ENCODE assay signal across 1 cellular context in the genomic region with DNA sequence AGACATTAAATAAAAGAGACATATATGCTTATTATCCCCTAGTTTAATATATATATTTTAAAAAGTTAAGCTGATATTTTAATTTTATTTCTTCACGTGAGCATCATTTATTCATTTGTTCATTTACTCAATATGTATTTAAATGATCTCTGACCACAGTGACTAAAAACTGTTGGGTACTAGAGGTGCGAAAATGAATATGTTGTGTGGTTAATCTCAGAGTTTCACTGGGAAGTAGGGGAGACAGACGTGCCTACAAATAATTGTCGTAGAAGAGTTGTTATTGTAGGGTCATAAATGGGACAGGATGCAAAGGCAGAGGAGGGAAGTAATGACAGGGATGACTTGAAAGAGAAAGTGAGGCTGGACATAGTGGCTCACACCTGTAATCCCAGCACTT.
A peak's percentile ranks its signal among the peaks of the same experiment; 100 is the strongest.
TF ChIP-seq lines count a peak whose summit lies in the region.

No MANE protein-coding gene starts in this region.

TF ChIP-seq in GM12878, 131 proteins besides CTCF, POLR2A, EP300 and RAD21 (continued from another document and continues in another):
- TF ChIP-seq RELB (IDR thresholded peaks at IDR 0.05; ENCODE audit: low read depth) (no peak), KDM1A (IDR thresholded peaks at IDR 0.05; ENCODE audit: borderline replicate concordance) (no peak), ESRRA (IDR thresholded peaks at IDR 0.05; ENCODE audit: low read length) (no peak), NR2C1 (IDR thresholded peaks at IDR 0.05) (no peak), ZNF622 (IDR thresholded peaks at IDR 0.05) (no peak), TCF12 (IDR thresholded peaks at IDR 0.05; ENCODE audit: low read depth, low read length) (no peak), RUNX3 (IDR thresholded peaks at IDR 0.05; ENCODE audit: low read length) (peak; percentile 97), NKRF (conservative IDR thresholded peaks at IDR 0.05) (no peak), SUPT20H (IDR thresholded peaks at IDR 0.05; ENCODE audit: borderline replicate concordance, control insufficient read depth, low read depth, low read length) (no peak), GABPA (IDR thresholded peaks at IDR 0.05; ENCODE audit: low read depth) (no peak), GATAD2B (conservative IDR thresholded peaks at IDR 0.05; ENCODE audit: low read depth) (no peak), NBN (IDR thresholded peaks at IDR 0.05) (no peak), IKZF1 (conservative IDR thresholded peaks at IDR 0.05) (0 out of 2 replicates have a peak, but pooled peaks have one; percentile 21), HDGF (IDR thresholded peaks at IDR 0.05) (no peak), FOXM1 (IDR thresholded peaks at IDR 0.05; ENCODE audit: low read depth, low read length) (0 out of 2 replicates have a peak, but pooled peaks have one; percentile 30), PAX5 (IDR thresholded peaks at IDR 0.05; ENCODE audit: borderline replicate concordance, low read depth, low read length) (peak; percentile 57; the same call in 1 of the 2 replicates), YBX1 (IDR thresholded peaks at IDR 0.05) (no peak), EZH2 (IDR thresholded peaks at IDR 0.05; ENCODE audit: borderline replicate concordance, control insufficient read depth, low read depth, low read length) (no peak), POU2F2 (IDR thresholded peaks at IDR 0.05; ENCODE audit: borderline replicate concordance, low read depth, low read length) (peak; percentile 72; the same call in 1 of the 3 replicates), CREM (IDR thresholded peaks at IDR 0.05; ENCODE audit: low read depth) (no peak; the same call in 1 of the 2 replicates), PKNOX1 (IDR thresholded peaks at IDR 0.05) (no peak; the same call in 1 of the 2 replicates), ATF2 (IDR thresholded peaks at IDR 0.05; ENCODE audit: low read length) (peak; percentile 43; the same call in 1 of the 2 replicates), ZNF24 (IDR thresholded peaks at IDR 0.05) (peak; percentile 93), PRDM15 (CRISPR knock-in tag; IDR thresholded peaks at IDR 0.05) (no peak), ZBED1 (IDR thresholded peaks at IDR 0.05; ENCODE audit: borderline replicate concordance) (no peak), MXI1 (IDR thresholded peaks at IDR 0.05; ENCODE audit: low read depth, low read length) (no peak), MAX (IDR thresholded peaks at IDR 0.05; ENCODE audit: low read depth, low read length) (no peak), SMC3 (IDR thresholded peaks at IDR 0.05; ENCODE audit: borderline replicate concordance, low read length) (no peak), CEBPB (IDR thresholded peaks at IDR 0.05; ENCODE audit: borderline replicate concordance in 1 of 2, low read depth in 2 of 2, low read length in 2 of 2) (no peak), RAD51 (IDR thresholded peaks at IDR 0.05) (no peak), MEF2A (IDR thresholded peaks at IDR 0.05; ENCODE audit: insufficient read depth, low read depth, low read length) (peak; percentile 53; the same call in 1 of the 2 replicates), BACH1 (IDR thresholded peaks at IDR 0.05; ENCODE audit: borderline replicate concordance) (no peak), MEF2B (IDR thresholded peaks at IDR 0.05; ENCODE audit: partially characterized antibody, poor library complexity, severe bottlenecking) (peak; percentile 34), TCF3 (IDR thresholded peaks at IDR 0.05; ENCODE audit: borderline replicate concordance, insufficient read depth, low read depth, low read length) (no peak), SREBF2 (IDR thresholded peaks at IDR 0.05; ENCODE audit: low read length) (no peak), KAT2A (conservative IDR thresholded peaks at IDR 0.05; ENCODE audit: control insufficient read depth, low read depth, low read length) (no peak), ZSCAN29 (IDR thresholded peaks at IDR 0.05) (no peak), NR2C2 (IDR thresholded peaks at IDR 0.05; ENCODE audit: borderline replicate concordance, control insufficient read depth, insufficient read length, low read depth) (no peak), PBX3 (IDR thresholded peaks at IDR 0.05; ENCODE audit: insufficient replicate concordance, low read depth, low read length) (no peak)
- TF ChIP-seq, protein P1, sequence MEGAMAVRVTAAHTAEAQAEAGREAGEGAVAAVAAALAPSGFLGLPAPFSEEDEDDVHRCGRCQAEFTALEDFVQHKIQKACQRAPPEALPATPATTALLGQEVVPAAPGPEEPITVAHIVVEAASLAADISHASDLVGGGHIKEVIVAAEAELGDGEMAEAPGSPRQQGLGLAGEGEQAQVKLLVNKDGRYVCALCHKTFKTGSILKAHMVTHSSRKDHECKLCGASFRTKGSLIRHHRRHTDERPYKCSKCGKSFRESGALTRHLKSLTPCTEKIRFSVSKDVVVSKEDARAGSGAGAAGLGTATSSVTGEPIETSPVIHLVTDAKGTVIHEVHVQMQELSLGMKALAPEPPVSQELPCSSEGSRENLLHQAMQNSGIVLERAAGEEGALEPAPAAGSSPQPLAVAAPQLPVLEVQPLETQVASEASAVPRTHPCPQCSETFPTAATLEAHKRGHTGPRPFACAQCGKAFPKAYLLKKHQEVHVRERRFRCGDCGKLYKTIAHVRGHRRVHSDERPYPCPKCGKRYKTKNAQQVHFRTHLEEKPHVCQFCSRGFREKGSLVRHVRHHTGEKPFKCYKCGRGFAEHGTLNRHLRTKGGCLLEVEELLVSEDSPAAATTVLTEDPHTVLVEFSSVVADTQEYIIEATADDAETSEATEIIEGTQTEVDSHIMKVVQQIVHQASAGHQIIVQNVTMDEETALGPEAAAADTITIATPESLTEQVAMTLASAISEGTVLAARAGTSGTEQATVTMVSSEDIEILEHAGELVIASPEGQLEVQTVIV (IDR thresholded peaks at IDR 0.05; ENCODE audit: borderline replicate concordance, partially characterized antibody): no peak
- TF ChIP-seq, protein P2, sequence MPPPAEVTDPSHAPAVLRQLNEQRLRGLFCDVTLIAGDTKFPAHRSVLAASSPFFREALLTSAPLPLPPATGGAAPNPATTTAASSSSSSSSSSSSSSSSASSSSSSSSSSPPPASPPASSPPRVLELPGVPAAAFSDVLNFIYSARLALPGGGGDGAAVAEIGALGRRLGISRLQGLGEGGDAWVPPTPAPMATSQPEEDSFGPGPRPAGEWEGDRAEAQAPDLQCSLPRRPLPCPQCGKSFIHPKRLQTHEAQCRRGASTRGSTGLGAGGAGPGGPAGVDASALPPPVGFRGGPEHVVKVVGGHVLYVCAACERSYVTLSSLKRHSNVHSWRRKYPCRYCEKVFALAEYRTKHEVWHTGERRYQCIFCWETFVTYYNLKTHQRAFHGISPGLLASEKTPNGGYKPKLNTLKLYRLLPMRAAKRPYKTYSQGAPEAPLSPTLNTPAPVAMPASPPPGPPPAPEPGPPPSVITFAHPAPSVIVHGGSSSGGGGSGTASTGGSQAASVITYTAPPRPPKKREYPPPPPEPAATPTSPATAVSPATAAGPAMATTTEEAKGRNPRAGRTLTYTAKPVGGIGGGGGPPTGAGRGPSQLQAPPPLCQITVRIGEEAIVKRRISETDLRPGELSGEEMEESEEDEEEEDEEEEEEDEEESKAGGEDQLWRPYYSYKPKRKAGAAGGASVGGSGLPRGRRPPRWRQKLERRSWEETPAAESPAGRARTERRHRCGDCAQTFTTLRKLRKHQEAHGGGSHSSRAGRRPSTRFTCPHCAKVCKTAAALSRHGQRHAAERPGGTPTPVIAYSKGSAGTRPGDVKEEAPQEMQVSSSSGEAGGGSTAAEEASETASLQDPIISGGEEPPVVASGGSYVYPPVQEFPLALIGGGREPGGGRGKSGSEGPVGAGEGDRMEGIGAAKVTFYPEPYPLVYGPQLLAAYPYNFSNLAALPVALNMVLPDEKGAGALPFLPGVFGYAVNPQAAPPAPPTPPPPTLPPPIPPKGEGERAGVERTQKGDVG (CRISPR knock-in tag; IDR thresholded peaks at IDR 0.05): no peak
- TF ChIP-seq, protein P3, sequence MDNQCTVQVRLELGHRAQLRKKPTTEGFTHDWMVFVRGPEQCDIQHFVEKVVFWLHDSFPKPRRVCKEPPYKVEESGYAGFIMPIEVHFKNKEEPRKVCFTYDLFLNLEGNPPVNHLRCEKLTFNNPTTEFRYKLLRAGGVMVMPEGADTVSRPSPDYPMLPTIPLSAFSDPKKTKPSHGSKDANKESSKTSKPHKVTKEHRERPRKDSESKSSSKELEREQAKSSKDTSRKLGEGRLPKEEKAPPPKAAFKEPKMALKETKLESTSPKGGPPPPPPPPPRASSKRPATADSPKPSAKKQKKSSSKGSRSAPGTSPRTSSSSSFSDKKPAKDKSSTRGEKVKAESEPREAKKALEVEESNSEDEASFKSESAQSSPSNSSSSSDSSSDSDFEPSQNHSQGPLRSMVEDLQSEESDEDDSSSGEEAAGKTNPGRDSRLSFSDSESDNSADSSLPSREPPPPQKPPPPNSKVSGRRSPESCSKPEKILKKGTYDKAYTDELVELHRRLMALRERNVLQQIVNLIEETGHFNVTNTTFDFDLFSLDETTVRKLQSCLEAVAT (IDR thresholded peaks at IDR 0.05): no peak
